In the genomic region with DNA sequence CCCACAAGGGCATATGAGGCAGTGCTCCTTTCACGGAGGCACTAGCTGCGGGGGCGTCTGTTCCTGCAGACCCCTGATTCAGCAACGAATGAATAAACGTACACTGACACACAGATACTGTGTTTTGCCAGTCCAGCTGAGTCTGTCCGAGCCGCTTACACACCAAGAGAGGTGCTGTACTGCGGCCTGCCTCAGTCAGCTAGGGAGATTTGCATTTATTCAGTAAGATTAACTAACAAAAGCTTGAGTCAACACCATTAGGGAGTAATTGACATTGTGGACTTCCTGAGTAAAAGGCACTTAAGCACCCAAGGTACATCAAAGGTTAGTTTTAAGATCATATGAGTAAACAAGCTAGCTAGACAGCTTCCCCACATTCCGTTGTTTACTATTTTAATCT, we compare ENCODE assay signal across 19 cellular contexts. TPM values are rescaled to one million over a fixed set of nuclear protein-coding genes. Genes with fewer than 3 reads are reported as not detected.
DNase-seq lines count a peak whose midpoint lies in the region; TF ChIP-seq lines count a peak whose summit lies in the region.
"Had no signal": no experiment of that assay in that cellular context is flagged by ENCODE, and none has a peak within 500 bp of the region (broad histone marks: within the 10 kb centered on the region; RNA-seq: fewer than 3 reads in every experiment).

No MANE protein-coding gene starts in this region.

- no peaks in the 10 kb centered on the region for H3K36me3 Mint-ChIP-seq in endodermal cell (ENCODE audit: low read depth)

- no peaks in the 10 kb centered on the region for H3K4me1 ChIP-seq in endodermal cell (ENCODE audit: control insufficient read depth, insufficient read depth, low read length)
- H3K4me1 ChIP-seq in breast epithelium, result no peaks in the 10 kb centered on the region
- H3K4me1 ChIP-seq in tibial nerve, result no peaks in the 10 kb centered on the region
- H3K4me1 ChIP-seq: BLaER1 treated with 17β-estradiol and CSF1 and Interleukin-3, amounts not matched to agents 10 nM and 100 nM had no signal

- no peak overlapping the region for H3K9ac ChIP-seq in endodermal cell (ENCODE audit: extremely low read depth, low read length, poor library complexity, severe bottlenecking)
- H3K9ac ChIP-seq: BLaER1 treated with 17β-estradiol and CSF1 and Interleukin-3, amounts not matched to agents 10 nM and 100 nM; SK-N-SH had no signal

- no peak for TF ChIP-seq CTCF in endodermal cell (conservative IDR thresholded peaks at IDR 0.05)
- TF ChIP-seq CTCF in breast epithelium (IDR thresholded peaks at IDR 0.05), result no peak
- TF ChIP-seq CTCF in tibial nerve (IDR thresholded peaks at IDR 0.05), result no peak

- H3K27ac ChIP-seq in endodermal cell (ENCODE audit: low read depth, low read length) (no peak overlapping the region), breast epithelium (no peak overlapping the region), tibial nerve (no peak overlapping the region)
- H3K27ac ChIP-seq: BLaER1 treated with 17β-estradiol and CSF1 and Interleukin-3, amounts not matched to agents 10 nM and 100 nM; PC-9 had no signal

- WGBS in endodermal cell (ENCODE audit: insufficient coverage in 1 of 2, insufficient read length in 1 of 2), 2 experiments, result 31% methylated on average over 8 of the region's 9 CpGs; no CpG with 5 or more reads in 1 of the 2 experiments
- 27 to 53% methylated on average over 5 to 9 of the region's 9 CpGs for WGBS in tibial nerve, 2 donors

- H3K36me3 ChIP-seq in endodermal cell (ENCODE audit: control insufficient read depth, insufficient read depth, low read length) (no peaks in the 10 kb centered on the region), breast epithelium (no peaks in the 10 kb centered on the region), tibial nerve (no peaks in the 10 kb centered on the region)
- H3K36me3 ChIP-seq: BLaER1 treated with 17β-estradiol and CSF1 and Interleukin-3, amounts not matched to agents 10 nM and 100 nM had no signal

- H3K4me3 ChIP-seq in endodermal cell (ENCODE audit: low read length) (no peak overlapping the region), breast epithelium (no peak overlapping the region), tibial nerve (no peak overlapping the region)
- H3K4me3 ChIP-seq: BLaER1 treated with 17β-estradiol and CSF1 and Interleukin-3, amounts not matched to agents 10 nM and 100 nM; GM12878; PC-9 had no signal

- H3K9me3 ChIP-seq in endodermal cell (ENCODE audit: control insufficient read depth, low read length) (no peaks in the 10 kb centered on the region), breast epithelium (no peaks in the 10 kb centered on the region), tibial nerve (no peaks in the 10 kb centered on the region)
- H3K9me3 ChIP-seq: BLaER1 treated with 17β-estradiol and CSF1 and Interleukin-3, amounts not matched to agents 10 nM and 100 nM; SK-N-SH had no signal

- peaks cover 14% of the 10 kb centered on the region for H3K4me1 Mint-ChIP-seq in endodermal cell

- no peak overlapping the region for H3K27ac Mint-ChIP-seq in endodermal cell

- H3K9me3 Mint-ChIP-seq in endodermal cell, result peaks cover 23% of the 10 kb centered on the region

- DNase-seq in NCI-H510A treated with DMSO at 0.1 percent for 48 hours (lab: John Stamatoyannopoulos, UW) (peak; percentile 2), NCI-H510A (lab: John Stamatoyannopoulos, UW) (no peak), NCI-H69 (lab: John Stamatoyannopoulos, UW) (peak; percentile 60), endodermal cell (peak; percentile 67), renal cortical epithelial cell (ENCODE audit: low read depth) (peak; percentile 83), breast epithelium (ENCODE audit: low spot score in 2 of 2) (no peak), activated T-cell treated with anti-CD3 and anti-CD28 coated beads for 4 hours (no peak), tibial nerve (ENCODE audit: low spot score in 2 of 2) (no peak)
- DNase-seq: DMS 273 treated with DMSO at 0.1 percent for 48 hours; IMR-90; Kasumi-1; NCI-H1436 treated with DMSO at 0.1 percent for 48 hours; NCI-H2107; NCI-H446; NK-92 treated with Interleukin-12 subunit alpha and Interleukin-12 subunit beta, amount 100 ng/mL, for 24 hours; PC-9; SK-N-SH had no signal

- peaks cover 79% of the 10 kb centered on the region for H3K27me3 Mint-ChIP-seq in endodermal cell (ENCODE audit: insufficient read depth)

- no peaks in the 10 kb centered on the region for H3K27me3 ChIP-seq in endodermal cell (ENCODE audit: control insufficient read depth, insufficient read depth, low read length, poor library complexity, severe bottlenecking)
- peaks cover 0 to 52% of the 10 kb centered on the region in 2 donors for H3K27me3 ChIP-seq in breast epithelium
- H3K27me3 ChIP-seq in tibial nerve, result peaks cover 0 to 27% of the 10 kb centered on the region in 2 donors

- no peak for TF ChIP-seq EP300 in tibial nerve (IDR thresholded peaks at IDR 0.05)

- TF ChIP-seq POLR2A in breast epithelium (IDR thresholded peaks at IDR 0.05) (no peak), tibial nerve (IDR thresholded peaks at IDR 0.05) (no peak)

- intact Hi-C loops in breast epithelium (cut with DNase I; ENCODE audit: low total_unique reads), result no loop called here

- H3K4me3 Mint-ChIP-seq in endodermal cell, result no peak overlapping the region

RNA-seq across cellular contexts. Expression of a gene that starts 31.0 kb away (rescaled TPM):
- 10 to 100 TPM; 65.1 to 71.0 TPM for total RNA-seq in endodermal cell
- 103 TPM for polyA plus RNA-seq in endodermal cell (2013, experiment 1 of 2)
- 98.1 TPM for polyA plus RNA-seq in endodermal cell (2013, experiment 2 of 2)
- total RNA-seq in renal cortical epithelial cell, result 43.1 and 50.6 TPM in 2 replicates
- total RNA-seq in breast epithelium, result 10 to 100 TPM; 21.9 to 44.2 (median 41.9) TPM
- total RNA-seq in tibial nerve, result 10 to 100 TPM; 25.3 to 39.3 (median 29.7) TPM

Comparison
In these comparisons a context has a peak if more than half of its experiments do, and no peak if none do; other contexts are left out.
1. DNase-seq: peak in NCI-H510A treated with DMSO at 0.1 percent for 48 hours (single experiment), NCI-H69 (single experiment), endodermal cell (single experiment) and renal cortical epithelial cell (single experiment); none in NCI-H510A (single experiment), breast epithelium (0 of 2), activated T-cell treated with anti-CD3 and anti-CD28 coated beads for 4 hours (single experiment) and tibial nerve (0 of 2).